ENCODE assay signal across 8 cellular contexts in the genomic region with DNA sequence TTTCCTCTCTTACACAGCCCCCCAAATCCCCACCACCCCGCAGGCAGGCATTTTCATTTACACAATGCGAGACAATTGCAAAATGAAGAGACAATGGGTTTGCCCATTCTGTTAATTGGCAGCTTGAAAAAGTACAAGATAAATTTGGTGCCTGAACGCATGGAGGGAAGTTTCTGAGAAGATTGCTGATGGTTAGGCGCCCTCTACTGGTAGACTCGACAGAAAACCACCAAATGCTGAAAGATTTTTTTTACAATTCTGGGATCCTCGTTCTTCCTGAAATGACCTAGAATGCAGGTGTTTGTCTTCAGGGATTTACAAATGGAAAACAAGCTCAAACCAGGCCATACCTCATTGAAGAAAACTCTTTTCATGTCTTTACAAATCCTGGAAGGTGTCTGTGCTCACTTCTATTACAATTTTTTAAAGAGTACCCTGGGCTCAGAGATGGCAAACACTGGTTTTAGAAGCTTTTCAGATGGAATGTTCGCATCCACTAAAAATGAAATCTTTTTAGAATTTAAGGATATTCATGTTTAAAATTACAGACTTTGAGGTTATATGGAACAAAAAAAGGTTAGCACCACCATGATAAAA.
A peak's percentile ranks its signal among the peaks of the same experiment; 100 is the strongest.
DNase-seq lines count a peak whose midpoint lies in the region; ATAC-seq and TF ChIP-seq lines count a peak whose summit lies in the region.

No MANE protein-coding gene starts in this region.

- intact Hi-C loops in upper lobe of right lung (cut with DNase I): no loop called here

- ATAC-seq in activated T-cell treated with anti-CD3 and anti-CD28 coated beads, Interleukin-2, amount 50 U/mL, for 4 hours: no peak
- ATAC-seq in upper lobe of right lung (peak; percentile 70), HG03521 (IDR thresholded peaks at IDR 0.05; ENCODE audit: unreplicated experiment) (no peak)

- DNase-seq in BJ (ENCODE audit: low read depth) (no peak), HEK293T (ENCODE audit: extremely low spot score) (peak; percentile 59), OCI-M2 (lab: John Stamatoyannopoulos, UW; ENCODE audit: unreplicated experiment) (peak; percentile 33), fibroblast of mammary gland (ENCODE audit: low read depth) (peak; percentile 84), osteocyte (ENCODE audit: extremely low spot score, unreplicated experiment) (peak; percentile 85), upper lobe of right lung (no peak)
- DNase-seq in activated T-cell treated with anti-CD3 and anti-CD28 coated beads, Interleukin-2, amount 50 U/mL, for 4 hours: peak; percentile 34

- no peak overlapping the region for H3K4me3 ChIP-seq in BJ (ENCODE audit: low read depth, low read length)
- H3K4me3 ChIP-seq in fibroblast of mammary gland (ENCODE audit: control insufficient read depth, low read depth, low read length): no peak overlapping the region
- H3K4me3 ChIP-seq in upper lobe of right lung: no peak overlapping the region

- H3K9me3 Mint-ChIP-seq in activated T-cell treated with anti-CD3 and anti-CD28 coated beads, Interleukin-2, amount 50 U/mL, for 4 hours: no peaks in the 10 kb centered on the region
- H3K9me3 Mint-ChIP-seq in osteocyte (ENCODE audit: unreplicated experiment): peaks cover 5% of the 10 kb centered on the region

- H3K27ac ChIP-seq in upper lobe of right lung: no peak overlapping the region

- H3K27me3 ChIP-seq in BJ (ENCODE audit: control insufficient read depth, insufficient read depth, low read length) (no peaks in the 10 kb centered on the region; the same call in 1 of the 2 replicates), upper lobe of right lung (no peaks in the 10 kb centered on the region)

- no peak overlapping the region for H3K27ac Mint-ChIP-seq in osteocyte (ENCODE audit: unreplicated experiment)

- H3K27me3 Mint-ChIP-seq in activated T-cell treated with anti-CD3 and anti-CD28 coated beads, Interleukin-2, amount 50 U/mL, for 4 hours (ENCODE audit: low read depth): peaks cover 9% of the 10 kb centered on the region
- H3K27me3 Mint-ChIP-seq in osteocyte (ENCODE audit: unreplicated experiment): no peaks in the 10 kb centered on the region

- no peaks in the 10 kb centered on the region for H3K36me3 Mint-ChIP-seq in activated T-cell treated with anti-CD3 and anti-CD28 coated beads, Interleukin-2, amount 50 U/mL, for 4 hours (ENCODE audit: insufficient read depth)
- peaks cover 1% of the 10 kb centered on the region for H3K36me3 Mint-ChIP-seq in osteocyte (ENCODE audit: unreplicated experiment)

- TF ChIP-seq CTCF in BJ (IDR thresholded peaks at IDR 0.05; ENCODE audit: insufficient read depth, low read depth, low read length): peak; percentile 70
- peak; percentile 79 for TF ChIP-seq CTCF in fibroblast of mammary gland (conservative IDR thresholded peaks at IDR 0.05; ENCODE audit: control insufficient read depth, insufficient read depth, low read depth, low read length)
- TF ChIP-seq CTCF in osteocyte (IDR thresholded peaks at IDR 0.05): peak; percentile 83
- TF ChIP-seq CTCF in upper lobe of right lung (IDR thresholded peaks at IDR 0.05): peak; percentile 74

- no peaks in the 10 kb centered on the region for H3K4me1 Mint-ChIP-seq in activated T-cell treated with anti-CD3 and anti-CD28 coated beads, Interleukin-2, amount 50 U/mL, for 4 hours (ENCODE audit: low read depth)
- H3K4me1 Mint-ChIP-seq in osteocyte (ENCODE audit: unreplicated experiment): peaks cover 15% of the 10 kb centered on the region

- CTCF ChIA-PET in BJ (lab: Yijun Ruan, JAX) (interaction anchor here (0.6 to 3.7 kb wide), 29 partner anchors 8 to 1896 kb away, joined by 3 to 16 read pairs (median 3); a partner anchor contains a TSS), HEK293T (lab: Yijun Ruan, JAX) (interaction anchor here (0.6 to 0.9 kb wide), 2 partner anchors 42 to 1333 kb away, joined by 3 read pairs; no protein-coding TSS in a partner anchor)

- H3K36me3 ChIP-seq in BJ (ENCODE audit: control insufficient read depth, insufficient read depth, low read length) (no peaks in the 10 kb centered on the region), upper lobe of right lung (no peaks in the 10 kb centered on the region)

- no peaks in the 10 kb centered on the region for H3K9me3 ChIP-seq in upper lobe of right lung

- no peaks in the 10 kb centered on the region for H3K4me1 ChIP-seq in upper lobe of right lung

- H3K4me3 Mint-ChIP-seq in activated T-cell treated with anti-CD3 and anti-CD28 coated beads, Interleukin-2, amount 50 U/mL, for 4 hours: no peak overlapping the region
- no peak overlapping the region for H3K4me3 Mint-ChIP-seq in osteocyte (ENCODE audit: unreplicated experiment)

- POLR2A ChIA-PET in BJ (lab: Charles Lee) (no interaction called here), HEK293T (lab: Yijun Ruan, JAX) (interaction anchor here (1.0 kb wide), 1 partner anchor 626 kb away, joined by 3 read pairs; a partner anchor contains a TSS)

TF ChIP-seq in HEK293T, 16 proteins besides CTCF, POLR2A, EP300 and RAD21:
- TF ChIP-seq BHLHE40 (IDR thresholded peaks at IDR 0.05; ENCODE audit: borderline replicate concordance) (no peak), FOXM1 (IDR thresholded peaks at IDR 0.05; ENCODE audit: borderline replicate concordance) (no peak), ZNF384 (IDR thresholded peaks at IDR 0.05) (peak; percentile 67), TARDBP (IDR thresholded peaks at IDR 0.05) (no peak)

Comparison
In these comparisons a context has a peak if more than half of its experiments do, and no peak if none do; other contexts are left out.
1. DNase-seq: peak in HEK293T (single experiment), OCI-M2 (single experiment), activated T-cell treated with anti-CD3 and anti-CD28 coated beads, Interleukin-2, amount 50 U/mL, for 4 hours (single experiment), fibroblast of mammary gland (single experiment) and osteocyte (single experiment); none in BJ (single experiment) and upper lobe of right lung (single experiment).
2. Peak in every context shown above with its lines, with median percentiles within 50 percentile points of each other: CTCF ChIP-seq.